In genomic region chr9:105865315-105865714, GRCh38 we compare ENCODE assay signal across 31 cellular contexts.
"Had no signal": no experiment of that assay in that cellular context is flagged by ENCODE, and none has a peak within 500 bp of the region (broad histone marks: within the 10 kb centered on the region; RNA-seq: fewer than 3 reads in every experiment).

No MANE protein-coding gene starts in this region.

- DNase-seq: activated CD4-positive, alpha-beta memory T cell treated with anti-CD3 and anti-CD28 coated beads for 36 hours; activated CD4-positive, alpha-beta T cell treated with anti-CD3 and anti-CD28 coated beads for 4 hours; activated CD4-positive, alpha-beta T cell treated with anti-CD3 and anti-CD28 coated beads, Interleukin-2, amount 50 U/mL, for 1 hour; activated CD4-positive, CD25-positive, alpha-beta regulatory T cell treated with anti-CD3 and anti-CD28 coated beads, Interleukin-2, amount 50 U/mL, for 72 hours; activated CD8-positive, alpha-beta memory T cell treated with anti-CD3 and anti-CD28 coated beads, Interleukin-2, amount 50 U/mL, for 4 hours; activated gamma-delta T cell treated with Interleukin-2 at 50 U/mL for 16 hours; activated naive CD4-positive, alpha-beta T cell treated with anti-CD3 and anti-CD28 coated beads for 36 hours; activated T-cell treated with anti-CD3 and anti-CD28 coated beads for 4 hours; activated T-cell treated with anti-CD3 and anti-CD28 coated beads, Interleukin-2, amount 50 U/mL, for 4 hours; adrenal gland; body of pancreas; Karpas-422; KBM-7; MG63; NCI-H1048; NCI-H1436 treated with DMSO at 0.1 percent for 48 hours; NCI-H1694 treated with DMSO at 0.1 percent for 48 hours; NCI-H2029; NCI-H345; NCI-H524 treated with DMSO at 0.1 percent for 48 hours; SHP77 treated with DMSO at 0.1 percent for 48 hours; SK-N-SH had no signal

- H3K27me3 Mint-ChIP-seq: activated CD4-positive, alpha-beta memory T cell treated with anti-CD3 and anti-CD28 coated beads for 36 hours had no signal

- H3K4me1 Mint-ChIP-seq: IgD-negative memory B cell, WTC11 had no signal

- H3K36me3 Mint-ChIP-seq: activated CD4-positive, alpha-beta memory T cell treated with anti-CD3 and anti-CD28 coated beads for 36 hours; activated naive CD4-positive, alpha-beta T cell treated with anti-CD3 and anti-CD28 coated beads, Interleukin-2, amount 50 U/mL, for 72 hours; IgD-negative memory B cell; WTC11 had no signal

- H3K27me3 ChIP-seq: adrenal gland, body of pancreas, breast epithelium, MG63, SJSA1 had no signal

- H3K36me3 ChIP-seq: adrenal gland, breast epithelium, MG63, SJSA1 had no signal

- H3K4me3 Mint-ChIP-seq: activated CD4-positive, alpha-beta memory T cell treated with anti-CD3 and anti-CD28 coated beads for 36 hours; activated naive CD4-positive, alpha-beta T cell treated with anti-CD3 and anti-CD28 coated beads for 36 hours; activated T-cell treated with anti-CD3 and anti-CD28 coated beads, Interleukin-2, amount 50 U/mL, for 4 hours; activated T-helper 1 cell treated with anti-CD3 and anti-CD28 coated beads, Interleukin-12 subunit alpha, Interleukin-12 subunit beta, Interleukin-2, Interleukin-4 antibody, amounts not matched to agents 30 ng/mL and 10 ng/mL and 1 ng/mL, durations not matched to agents 14 hours and 24 hours and 36 hours; IgD-negative memory B cell; T-helper 1 cell treated with Interleukin-12 subunit alpha and Interleukin-12 subunit beta and Interleukin-4 antibody, amounts not matched to agents 30 μg/mL and 1 μg/mL, for 36 hours; T-helper 2 cell treated with Interferon-gamma antibody and Interleukin-4, amounts not matched to agents 5 μg/mL and 100 μg/mL, for 36 hours; WTC11 had no signal

- H3K4me1 ChIP-seq: adrenal gland, body of pancreas, breast epithelium, SJSA1 had no signal

- H3K27ac Mint-ChIP-seq: activated CD4-positive, alpha-beta memory T cell treated with anti-CD3 and anti-CD28 coated beads for 36 hours; activated naive CD4-positive, alpha-beta T cell treated with anti-CD3 and anti-CD28 coated beads for 36 hours; activated naive CD4-positive, alpha-beta T cell treated with anti-CD3 and anti-CD28 coated beads, Interleukin-2, amount 50 U/mL, for 72 hours; activated T-helper 1 cell treated with anti-CD3 and anti-CD28 coated beads, Interleukin-12 subunit alpha, Interleukin-12 subunit beta, Interleukin-2, Interleukin-4 antibody, amounts not matched to agents 30 ng/mL and 10 ng/mL and 1 ng/mL, durations not matched to agents 14 hours and 24 hours and 36 hours; IgD-negative memory B cell; T-helper 1 cell treated with Interleukin-12 subunit alpha and Interleukin-12 subunit beta and Interleukin-4 antibody, amounts not matched to agents 30 μg/mL and 1 μg/mL, for 36 hours; T-helper 2 cell treated with Interferon-gamma antibody and Interleukin-4, amounts not matched to agents 5 μg/mL and 100 μg/mL, for 36 hours; WTC11 had no signal

- H3K9me3 ChIP-seq: adrenal gland, body of pancreas, breast epithelium, MG63, SJSA1, SK-N-SH had no signal

- H3K9me3 Mint-ChIP-seq: activated CD4-positive, alpha-beta memory T cell treated with anti-CD3 and anti-CD28 coated beads for 36 hours; activated naive CD4-positive, alpha-beta T cell treated with anti-CD3 and anti-CD28 coated beads for 36 hours; activated naive CD4-positive, alpha-beta T cell treated with anti-CD3 and anti-CD28 coated beads, Interleukin-2, amount 50 U/mL, for 72 hours; activated T-cell treated with anti-CD3 and anti-CD28 coated beads, Interleukin-2, amount 50 U/mL, for 4 hours; activated T-helper 1 cell treated with anti-CD3 and anti-CD28 coated beads, Interleukin-12 subunit alpha, Interleukin-12 subunit beta, Interleukin-2, Interleukin-4 antibody, amounts not matched to agents 30 ng/mL and 10 ng/mL and 1 ng/mL, durations not matched to agents 14 hours and 24 hours and 36 hours; T-helper 1 cell treated with Interleukin-12 subunit alpha and Interleukin-12 subunit beta and Interleukin-4 antibody, amounts not matched to agents 30 μg/mL and 1 μg/mL, for 36 hours; T-helper 2 cell treated with Interferon-gamma antibody and Interleukin-4, amounts not matched to agents 5 μg/mL and 100 μg/mL, for 36 hours had no signal

- H3K27ac ChIP-seq: adrenal gland, body of pancreas, breast epithelium, SJSA1 had no signal

- H3K4me3 ChIP-seq: adrenal gland, body of pancreas, breast epithelium, MG63, SJSA1 had no signal

- ATAC-seq: activated naive CD4-positive, alpha-beta T cell treated with anti-CD3 and anti-CD28 coated beads, Interleukin-2, amount 50 U/mL, for 72 hours; activated T-cell treated with anti-CD3 and anti-CD28 coated beads, Interleukin-2, amount 50 U/mL, for 4 hours; body of pancreas; Panc1; WTC11 had no signal
